In genomic region chr9:114445616-114446015, GRCh38 we compare ENCODE assay signal across 14 cellular contexts.
"Had no signal": no experiment of that assay in that cellular context is flagged by ENCODE, and none has a peak within 500 bp of the region (broad histone marks: within the 10 kb centered on the region; RNA-seq: fewer than 3 reads in every experiment).

No MANE protein-coding gene starts in this region.

- H3K4me3 ChIP-seq: breast epithelium, lung, upper lobe of left lung had no signal

- H3K4me3 Mint-ChIP-seq: activated naive CD8-positive, alpha-beta T cell; naive thymus-derived CD4-positive, alpha-beta T cell; T-cell had no signal

- H3K27ac ChIP-seq: breast epithelium, upper lobe of left lung had no signal

- H3K36me3 ChIP-seq: breast epithelium, upper lobe of left lung had no signal

- H3K9me3 ChIP-seq: breast epithelium, upper lobe of left lung had no signal

- H3K27ac Mint-ChIP-seq: activated naive CD8-positive, alpha-beta T cell; T-cell had no signal

- H3K4me1 ChIP-seq: breast epithelium, upper lobe of left lung had no signal

- H3K36me3 Mint-ChIP-seq: naive thymus-derived CD4-positive, alpha-beta T cell; T-cell had no signal

- H3K27me3 Mint-ChIP-seq: activated naive CD8-positive, alpha-beta T cell; naive thymus-derived CD4-positive, alpha-beta T cell; T-cell had no signal

- FAIRE-seq: islet of Langerhans had no signal

- DNase-seq: activated CD4-positive, alpha-beta T cell treated with anti-CD3 and anti-CD28 coated beads, Interleukin-2, amount 50 U/mL, for 1 hour; activated CD8-positive, alpha-beta memory T cell treated with anti-CD3 and anti-CD28 coated beads for 24 hours; activated gamma-delta T cell treated with Interleukin-2 at 50 U/mL for 16 hours; aorta; naive thymus-derived CD4-positive, alpha-beta T cell; stimulated activated CD4-positive, alpha-beta T cell treated with anti-CD3 and anti-CD28 coated beads, Interleukin-2, amount 100 ng/mL, for 48 hours; stimulated activated naive CD4-positive, alpha-beta T cell; T-cell; T1000; upper lobe of left lung had no signal

- H3K4me1 Mint-ChIP-seq: T-cell had no signal

- H3K27me3 ChIP-seq: breast epithelium, upper lobe of left lung had no signal

- H3K9me3 Mint-ChIP-seq: naive thymus-derived CD4-positive, alpha-beta T cell had no signal
